8 cellular contexts compared by ENCODE assay signal in genomic region chr1:2290595-2291510, GRCh38.
DNase-seq lines count a peak whose midpoint lies in the region; ATAC-seq and TF ChIP-seq lines count a peak whose summit lies in the region.

No MANE protein-coding gene starts in this region.

- no peaks in the 10 kb centered on the region for H3K9me3 ChIP-seq in suprapubic skin

- H3K4me1 Mint-ChIP-seq in osteocyte (ENCODE audit: unreplicated experiment): peaks cover 49% of the 10 kb centered on the region

- H3K36me3 Mint-ChIP-seq in osteocyte (ENCODE audit: unreplicated experiment): no peaks in the 10 kb centered on the region

- WGBS in suprapubic skin: 29% methylated on average over 32 of the region's 41 CpGs

- peaks cover 68% of the 10 kb centered on the region for H3K4me1 ChIP-seq in suprapubic skin

- H3K9me3 Mint-ChIP-seq in osteocyte (ENCODE audit: unreplicated experiment): no peaks in the 10 kb centered on the region

- H3K27me3 ChIP-seq in BJ (ENCODE audit: control insufficient read depth, insufficient read depth, low read length) (no peaks in the 10 kb centered on the region), suprapubic skin (no peaks in the 10 kb centered on the region)

- H3K27ac Mint-ChIP-seq in osteocyte (ENCODE audit: unreplicated experiment): peak overlapping the region; percentile 90

- POLR2A ChIA-PET in BJ (lab: Charles Lee): interaction anchor here (0.7 kb wide), 1 partner anchor 59 kb away, joined by 3 read pairs; no protein-coding TSS in a partner anchor

- H3K4me3 ChIP-seq in BJ (ENCODE audit: low read depth, low read length): no peak overlapping the region
- H3K4me3 ChIP-seq in fibroblast of pulmonary artery (replicated peaks; ENCODE audit: low read depth, low read length): peak overlapping the region; percentile 42
- H3K4me3 ChIP-seq in suprapubic skin: peak overlapping the region; percentile 35

- no peak for TF ChIP-seq EP300 in suprapubic skin (IDR thresholded peaks at IDR 0.05)

- DNase-seq in BJ (ENCODE audit: low read depth) (peak; percentile 90), RPMI7951 (ENCODE audit: low read depth) (peak; percentile 99), fibroblast of pulmonary artery (ENCODE audit: low read depth) (peak; percentile 98), osteocyte (ENCODE audit: extremely low spot score, unreplicated experiment) (no peak), suprapubic skin (ENCODE audit: low spot score in 2 of 2) (peak; percentile 94), iPS-NIHi11 (ENCODE audit: low spot score) (no peak)
- peak; percentile 73 for DNase-seq in activated T-helper 9 cell treated with anti-CD3 and anti-CD28 coated beads, Interleukin-2, amount 50 U/mL, for 16 hours (ENCODE audit: low read depth)

- TF ChIP-seq POLR2A in suprapubic skin (IDR thresholded peaks at IDR 0.05): no peak

- no peaks in the 10 kb centered on the region for H3K27me3 Mint-ChIP-seq in osteocyte (ENCODE audit: unreplicated experiment)

- H3K36me3 ChIP-seq in BJ (ENCODE audit: control insufficient read depth, insufficient read depth, low read length): no peaks in the 10 kb centered on the region
- no peaks in the 10 kb centered on the region for H3K36me3 ChIP-seq in suprapubic skin

- CTCF ChIA-PET in BJ (lab: Yijun Ruan, JAX): interaction anchor here (1.1 to 2.9 kb wide), 3 partner anchors 9 to 116 kb away, joined by 3 to 7 read pairs (median 4); partner anchors contain the start of gene FAAP20

- TF ChIP-seq CTCF in BJ (IDR thresholded peaks at IDR 0.05; ENCODE audit: insufficient read depth, low read depth, low read length) (no peak), fibroblast of pulmonary artery (IDR thresholded peaks at IDR 0.05; ENCODE audit: low read length, missing control alignments) (no peak), osteocyte (IDR thresholded peaks at IDR 0.05) (no peak), suprapubic skin (IDR thresholded peaks at IDR 0.05) (no peak)

- peak; percentile 54 for ATAC-seq in GM21825 (IDR thresholded peaks at IDR 0.05; ENCODE audit: unreplicated experiment)

- peak overlapping the region; percentile 44 for H3K4me3 Mint-ChIP-seq in osteocyte (ENCODE audit: unreplicated experiment)

- peak overlapping the region; percentile 75 for H3K27ac ChIP-seq in suprapubic skin

Comparison
In these comparisons a context has a peak if more than half of its experiments do, and no peak if none do; other contexts are left out.
1. DNase-seq: peak in BJ (single experiment), RPMI7951 (single experiment), activated T-helper 9 cell treated with anti-CD3 and anti-CD28 coated beads, Interleukin-2, amount 50 U/mL, for 16 hours (single experiment), fibroblast of pulmonary artery (single experiment) and suprapubic skin (2 of 2); none in osteocyte (single experiment) and iPS-NIHi11 (single experiment).